ENCODE assay signal across 20 cellular contexts in genomic region chr1:63967901-63968300, GRCh38.
A peak's percentile ranks its signal among the peaks of the same experiment; 100 is the strongest.
DNase-seq lines count a peak whose midpoint lies in the region; TF ChIP-seq lines count a peak whose summit lies in the region.
"Had no signal": no experiment of that assay in that cellular context is flagged by ENCODE, and none has a peak within 500 bp of the region (broad histone marks: within the 10 kb centered on the region; RNA-seq: fewer than 3 reads in every experiment).

No MANE protein-coding gene starts in this region.

- no peaks in the 10 kb centered on the region for H3K9me3 ChIP-seq in SK-N-SH
- no peaks in the 10 kb centered on the region for H3K9me3 ChIP-seq in prostate gland

- H2AFZ ChIP-seq in SK-N-SH (ENCODE audit: low read depth) = no peak overlapping the region

- peaks cover 5% of the 10 kb centered on the region for H3K9me3 Mint-ChIP-seq in osteocyte (ENCODE audit: unreplicated experiment)

- H3K36me3 ChIP-seq in SK-N-SH (replicated peaks in 1 of 2; ENCODE audit: control insufficient read depth in 1 of 2, insufficient read depth in 2 of 2, low read length in 1 of 2) (no peaks in the 10 kb centered on the region), prostate gland (no peaks in the 10 kb centered on the region)

- H3K9me2 ChIP-seq in SK-N-SH = no peaks in the 10 kb centered on the region

- peaks cover 37% of the 10 kb centered on the region for H3K4me1 Mint-ChIP-seq in osteocyte (ENCODE audit: unreplicated experiment)
- H3K4me1 Mint-ChIP-seq: B cell; CD14-positive monocyte; CD8-positive, alpha-beta memory T cell had no signal

- H3K27ac ChIP-seq in SK-N-SH (ENCODE audit: low read depth in 2 of 2, low read length in 1 of 2) (peak overlapping the region; percentile 42 to 82; a peak in 3 of 4 replicates), prostate gland (no peak overlapping the region)

- H3K27me3 ChIP-seq in SK-N-SH (ENCODE audit: insufficient read depth) (no peaks in the 10 kb centered on the region), prostate gland (replicated peaks; ENCODE audit: insufficient read depth) (no peaks in the 10 kb centered on the region)

- peak; percentile 14 to 65; a peak in 2 of 4 replicates for TF ChIP-seq EP300 in SK-N-SH (IDR thresholded peaks at IDR 0.05; ENCODE audit: borderline replicate concordance in 1 of 2, low read depth in 1 of 2, low read length in 1 of 2)

- no peak overlapping the region for H3K9ac ChIP-seq in SK-N-SH

- CTCF ChIA-PET in SK-N-SH (lab: Yijun Ruan, JAX) = interaction anchor here (0.6 kb wide), 1 partner anchor 44 kb away, joined by 3 read pairs; no protein-coding TSS in a partner anchor

- no peak overlapping the region for H3K4me2 ChIP-seq in SK-N-SH

- WGBS in SK-N-SH (ENCODE audit: low lambda C conversion rate) = 28% methylated on average over 3 of the region's 3 CpGs
- WGBS in prostate gland = 56% methylated on average over 3 of the region's 3 CpGs

- no peaks in the 10 kb centered on the region for H3K27me3 Mint-ChIP-seq in osteocyte (ENCODE audit: unreplicated experiment)

- no peaks in the 10 kb centered on the region for H4K20me1 ChIP-seq in SK-N-SH (ENCODE audit: insufficient read depth)

- peak overlapping the region; percentile 82 for H3K27ac Mint-ChIP-seq in osteocyte (ENCODE audit: unreplicated experiment)
- H3K27ac Mint-ChIP-seq: B cell; CD8-positive, alpha-beta memory T cell had no signal

- peaks cover 8% of the 10 kb centered on the region for H3K36me3 Mint-ChIP-seq in osteocyte (ENCODE audit: unreplicated experiment)
- H3K36me3 Mint-ChIP-seq: CD14-positive monocyte; CD8-positive, alpha-beta memory T cell had no signal

- no peak for TF ChIP-seq POLR2A in prostate gland (IDR thresholded peaks at IDR 0.05)

- intact Hi-C loops in prostate gland (cut with DNase I) = no loop called here

- POLR2A ChIA-PET in SK-N-SH (lab: Yijun Ruan, JAX) = no interaction called here

- TF ChIP-seq RAD21 in SK-N-SH (IDR thresholded peaks at IDR 0.05; ENCODE audit: low read length) = no peak

- peaks cover 10% of the 10 kb centered on the region for H3F3A ChIP-seq in SK-N-SH (replicated peaks; ENCODE audit: insufficient read depth)

- no peaks in the 10 kb centered on the region for H3K79me2 ChIP-seq in SK-N-SH (ENCODE audit: insufficient read depth)

- no peak for TF ChIP-seq CTCF in SK-N-SH (IDR thresholded peaks at IDR 0.05)
- TF ChIP-seq CTCF in osteocyte (IDR thresholded peaks at IDR 0.05) = no peak
- TF ChIP-seq CTCF in prostate gland (IDR thresholded peaks at IDR 0.05) = no peak

- DNase-seq in GM03348 (ENCODE audit: low spot score) (peak; percentile 26), SK-N-SH (no peak), fibroblast of gingiva (ENCODE audit: low read depth) (peak; percentile 53), osteocyte (ENCODE audit: extremely low spot score, unreplicated experiment) (no peak), mesenteric fat pad (ENCODE audit: low spot score) (no peak), NCI-H1092 treated with DMSO at 0.1 percent for 48 hours (lab: John Stamatoyannopoulos, UW) (no peak), prostate gland (ENCODE audit: low spot score) (no peak)
- DNase-seq: CD8-positive, alpha-beta memory T cell; DMS 273 treated with DMSO at 0.1 percent for 48 hours; DMS79 treated with DMSO at 0.1 percent for 48 hours; Kasumi-1; NCI-H1105; NCI-H146; NCI-H2029; NCI-H446; NCI-H524 treated with DMSO at 0.1 percent for 48 hours; NCI-H82; NK-92 treated with Interleukin-12 subunit alpha and Interleukin-12 subunit beta, amount 100 ng/mL, for 24 hours had no signal

- H3K4me1 ChIP-seq in SK-N-SH (ENCODE audit: control insufficient read depth in 1 of 2, insufficient read depth in 2 of 2, low read depth in 1 of 2, low read length in 1 of 2) = peaks cover 0 to 14% of the 10 kb centered on the region in 2 experiments; a peak in 2 of 4 replicates
- no peaks in the 10 kb centered on the region for H3K4me1 ChIP-seq in prostate gland (replicated peaks)

- no peak overlapping the region for H3K4me3 Mint-ChIP-seq in osteocyte (ENCODE audit: unreplicated experiment)
- H3K4me3 Mint-ChIP-seq: B cell; CD14-positive monocyte; CD8-positive, alpha-beta memory T cell had no signal

- H3K4me3 ChIP-seq in SK-N-SH (ENCODE audit: low read depth in 2 of 2, low read length in 1 of 2) (no peak overlapping the region), prostate gland (no peak overlapping the region)

TF ChIP-seq in SK-N-SH, 30 proteins besides CTCF, POLR2A, EP300 and RAD21:
- peak; percentile 62; the same call in 1 of the 2 replicates for TF ChIP-seq TEAD4 (IDR thresholded peaks at IDR 0.05; ENCODE audit: borderline replicate concordance, insufficient read depth)
- TF ChIP-seq EZH2phosphoT487 (IDR thresholded peaks at IDR 0.05; ENCODE audit: borderline replicate concordance, low read depth) = no peak
- no peak for TF ChIP-seq MAX (IDR thresholded peaks at IDR 0.05; ENCODE audit: low read depth)
- peak; percentile 24; the same call in 1 of the 2 replicates for TF ChIP-seq FOSL2 (IDR thresholded peaks at IDR 0.05; ENCODE audit: borderline replicate concordance, low read depth)
- TF ChIP-seq JUND (IDR thresholded peaks at IDR 0.05) = peak; percentile 42; the same call in 1 of the 2 replicates
- TF ChIP-seq TCF12 (IDR thresholded peaks at IDR 0.05) = peak; percentile 93
- TF ChIP-seq POLR2AphosphoS5 (IDR thresholded peaks at IDR 0.05; ENCODE audit: low read depth, low read length) = peak; percentile 54; the same call in 1 of the 2 replicates
- no peak for TF ChIP-seq RXRA (IDR thresholded peaks at IDR 0.05; ENCODE audit: borderline replicate concordance, low read depth)
- TF ChIP-seq CHD2 (IDR thresholded peaks at IDR 0.05; ENCODE audit: low read length, partially characterized antibody) = no peak
- no peak for TF ChIP-seq USF2 (IDR thresholded peaks at IDR 0.05; ENCODE audit: borderline replicate concordance, low read depth, low read length)
- no peak for TF ChIP-seq SIN3A (IDR thresholded peaks at IDR 0.05; ENCODE audit: borderline replicate concordance, low read depth, low read length)
- peak; percentile 70 for TF ChIP-seq PBX3 (IDR thresholded peaks at IDR 0.05)
- TF ChIP-seq TAF1 (IDR thresholded peaks at IDR 0.05; ENCODE audit: borderline replicate concordance, low read depth, low read length) = no peak
- no peak for TF ChIP-seq SMC3 (IDR thresholded peaks at IDR 0.05; ENCODE audit: low read depth, low read length)
- TF ChIP-seq NRF1 (IDR thresholded peaks at IDR 0.05; ENCODE audit: low read depth, low read length) = no peak

Comparison
In these comparisons a context has a peak if more than half of its experiments do, and no peak if none do; other contexts are left out.
1. DNase-seq: peak in GM03348 (single experiment) and fibroblast of gingiva (single experiment); none in SK-N-SH (single experiment), osteocyte (single experiment), mesenteric fat pad (single experiment), NCI-H1092 treated with DMSO at 0.1 percent for 48 hours (single experiment) and prostate gland (single experiment).
2. H3K27ac ChIP-seq: peak in SK-N-SH (2 of 2); none in prostate gland (0 of 2).